In the genomic region with DNA sequence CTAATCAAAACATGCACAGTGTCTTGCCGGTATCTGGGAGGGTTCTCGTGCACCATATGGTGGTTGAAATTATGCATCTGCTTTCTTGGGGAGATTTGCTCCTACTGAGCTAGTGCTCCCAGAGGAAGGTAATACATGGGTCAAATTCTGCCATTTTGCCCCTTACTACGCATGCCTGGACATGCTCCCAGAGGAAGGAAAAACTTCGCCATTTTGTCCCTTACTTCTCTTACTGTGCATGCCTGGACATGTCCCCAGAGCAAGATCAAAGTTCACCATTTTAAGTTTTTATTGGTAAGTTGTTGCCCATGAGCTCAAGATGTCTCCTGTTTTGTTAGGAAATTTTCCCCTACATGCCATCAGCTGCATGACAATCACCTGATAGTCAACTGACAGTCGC, we compare ENCODE assay signal across 21 cellular contexts.
DNase-seq lines count a peak whose midpoint lies in the region; ATAC-seq and TF ChIP-seq lines count a peak whose summit lies in the region.
"Had no signal": no experiment of that assay in that cellular context is flagged by ENCODE, and none has a peak within 500 bp of the region (broad histone marks: within the 10 kb centered on the region; RNA-seq: fewer than 3 reads in every experiment).

No MANE protein-coding gene starts in this region.

- 51% methylated on average over 5 of the region's 5 CpGs for WGBS in mammary epithelial cell (ENCODE audit: low coverage, missing lambda C conversion rate)

- H3K4me1 ChIP-seq in mammary epithelial cell (ENCODE audit: insufficient read depth, low read length) (peaks cover 5% of the 10 kb centered on the region), breast epithelium (no peaks in the 10 kb centered on the region)
- H3K4me1 ChIP-seq: SJSA1 had no signal

- ATAC-seq in GM21723 (IDR thresholded peaks at IDR 0.05; ENCODE audit: unreplicated experiment): no peak
- ATAC-seq: K562 had no signal

- H3K9ac ChIP-seq in mammary epithelial cell (ENCODE audit: insufficient read depth, low read length): no peak overlapping the region

- H3K27ac Mint-ChIP-seq in brain (peak overlapping the region in 3 of 5 experiments; percentile 37 to 66 (median 54)), nephron progenitor cell (peak overlapping the region; percentile 72)
- H3K27ac Mint-ChIP-seq: B cell, CD14-positive monocyte, HFFc6 had no signal

- no TSS peak for BruUV-seq in mammary epithelial cell (replicated peaks; lab: Mats Ljungman, UMichigan)

- H3K27me3 Mint-ChIP-seq in brain: peaks cover 4% of the 10 kb centered on the region
- peaks cover 4% of the 10 kb centered on the region for H3K27me3 Mint-ChIP-seq in nephron progenitor cell (ENCODE audit: low read depth, poor library complexity)
- H3K27me3 Mint-ChIP-seq: B cell had no signal

- DNase-seq in mammary epithelial cell: peak; percentile 1
- DNase-seq in breast epithelium (ENCODE audit: low spot score in 2 of 2): no peak
- no peak for DNase-seq in nephron progenitor cell
- no peak for DNase-seq in NK-92 treated with Interleukin-12 subunit alpha and Interleukin-12 subunit beta, amount 100 ng/mL, for 24 hours (lab: John Stamatoyannopoulos, UW)
- DNase-seq in stimulated activated CD4-positive, alpha-beta T cell treated with anti-CD3 and anti-CD28 coated beads, Interleukin-1b, Interleukin-23, amount 100 ng/mL, for 48 hours: no peak
- DNase-seq: EL, GF-D8, H7, HFFc6, NCI-H1092, NCI-H1436, NCI-H187 treated with DMSO at 0.1 percent for 48 hours, NCI-H226, NCI-H510A treated with DMSO at 0.1 percent for 48 hours, NCI-H748 treated with DMSO at 0.1 percent for 48 hours had no signal

- H3K4me1 Mint-ChIP-seq in brain: peaks cover 16% of the 10 kb centered on the region
- peaks cover 18% of the 10 kb centered on the region for H3K4me1 Mint-ChIP-seq in nephron progenitor cell
- H3K4me1 Mint-ChIP-seq: B cell, CD14-positive monocyte had no signal

- H3K4me3 Mint-ChIP-seq in brain: no peak overlapping the region
- H3K4me3 Mint-ChIP-seq in nephron progenitor cell: no peak overlapping the region
- H3K4me3 Mint-ChIP-seq: B cell, CD14-positive monocyte, HFFc6 had no signal

- H3K4me2 ChIP-seq in mammary epithelial cell (ENCODE audit: insufficient read depth, low read depth, low read length): no peak overlapping the region

- no peaks in the 10 kb centered on the region for H3K36me3 ChIP-seq in mammary epithelial cell (ENCODE audit: insufficient read depth, low read length)
- H3K36me3 ChIP-seq in breast epithelium: no peaks in the 10 kb centered on the region
- H3K36me3 ChIP-seq: SJSA1 had no signal

- TF ChIP-seq CTCF in mammary epithelial cell (conservative IDR thresholded peaks at IDR 0.05 in 1 of 2, IDR thresholded peaks at IDR 0.05 in 1 of 2; ENCODE audit: extremely low read depth in 1 of 2, insufficient read depth in 1 of 2, low read depth in 1 of 2, low read length in 2 of 2) (no peak), breast epithelium (IDR thresholded peaks at IDR 0.05) (no peak), brain (conservative IDR thresholded peaks at IDR 0.05) (no peak), nephron progenitor cell (IDR thresholded peaks at IDR 0.05) (no peak)

- H3K27ac ChIP-seq in mammary epithelial cell (ENCODE audit: insufficient read depth, low read depth, low read length) (no peak overlapping the region), breast epithelium (no peak overlapping the region)
- H3K27ac ChIP-seq: SJSA1 had no signal

- peak overlapping the region; percentile 94 for H2AFZ ChIP-seq in mammary epithelial cell (ENCODE audit: low read depth, low read length)

- no peaks in the 10 kb centered on the region for H3K9me3 Mint-ChIP-seq in brain
- no peaks in the 10 kb centered on the region for H3K9me3 Mint-ChIP-seq in nephron progenitor cell

- TF ChIP-seq POLR2A in breast epithelium (IDR thresholded peaks at IDR 0.05): no peak

- dilution Hi-C loops in mammary epithelial cell (cut with HindIII; ENCODE audit: low sequenced_read_pairs): no loop called here

- no peaks in the 10 kb centered on the region for H3K79me2 ChIP-seq in mammary epithelial cell (ENCODE audit: insufficient read depth, low read length)

- in situ Hi-C loops in mammary epithelial cell (cut with MboI; ENCODE audit: low sequenced_read_pairs in 2 of 2): no loop called here

- CTCF ChIA-PET in mammary epithelial cell (lab: Charles Lee; ENCODE audit: low non-redundant PET): no interaction called here

- no peaks in the 10 kb centered on the region for H4K20me1 ChIP-seq in mammary epithelial cell (ENCODE audit: insufficient read depth, low read length)

- no peak overlapping the region for H3K4me3 ChIP-seq in mammary epithelial cell (replicated peaks in 1 of 3; ENCODE audit: insufficient read depth in 1 of 3, low read depth in 2 of 3, low read length in 3 of 3)
- H3K4me3 ChIP-seq in breast epithelium: no peak overlapping the region
- H3K4me3 ChIP-seq: K562, SJSA1 had no signal

- H3K36me3 Mint-ChIP-seq in brain: no peaks in the 10 kb centered on the region
- H3K36me3 Mint-ChIP-seq in nephron progenitor cell (ENCODE audit: low read depth): no peaks in the 10 kb centered on the region
- H3K36me3 Mint-ChIP-seq: CD14-positive monocyte had no signal

- H3K27me3 ChIP-seq in mammary epithelial cell (ENCODE audit: insufficient read depth, low read length): no peaks in the 10 kb centered on the region
- H3K27me3 ChIP-seq in breast epithelium: no peaks in the 10 kb centered on the region
- H3K27me3 ChIP-seq: SJSA1 had no signal

- intact Hi-C loops in mammary epithelial cell (cut with micrococcal nuclease): no loop called here
- intact Hi-C loops in breast epithelium (cut with DNase I; ENCODE audit: low total_unique reads): no loop called here

- peaks cover 7% of the 10 kb centered on the region for H3K9me3 ChIP-seq in mammary epithelial cell (replicated peaks; ENCODE audit: insufficient read depth, low read length)
- no peaks in the 10 kb centered on the region for H3K9me3 ChIP-seq in breast epithelium
- H3K9me3 ChIP-seq: SJSA1 had no signal
